Comparison of ENCODE assay signal across 6 cellular contexts in the genomic region with DNA sequence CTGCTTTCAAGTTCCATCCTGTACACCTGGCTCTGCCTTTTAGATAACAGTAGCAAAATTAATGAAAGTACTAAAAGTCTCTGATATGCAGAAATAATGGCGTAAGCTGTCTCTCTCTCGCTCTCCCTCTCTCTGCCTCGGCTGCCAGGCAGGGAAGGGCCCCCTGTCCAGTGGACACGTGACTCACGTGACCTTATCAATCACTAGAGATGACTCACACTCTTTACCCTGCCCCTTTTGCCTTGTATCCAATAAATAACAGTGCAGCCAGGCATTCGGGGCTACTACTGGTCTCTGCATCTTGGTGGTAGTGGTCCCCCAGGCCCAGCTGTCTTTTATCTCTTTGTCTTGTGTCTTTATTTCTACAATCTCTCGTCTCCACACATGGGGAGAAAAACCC. TPM values are rescaled to one million over a fixed set of nuclear protein-coding genes. Genes with fewer than 3 reads are reported as not detected.
"Had no signal": no experiment of that assay in that cellular context is flagged by ENCODE, and none has a peak within 500 bp of the region (broad histone marks: within the 10 kb centered on the region; RNA-seq: fewer than 3 reads in every experiment).

No MANE protein-coding gene starts in this region.

RNA-seq across cellular contexts. Expression of gene C2orf78, which starts 29.7 kb away (rescaled TPM):
- total RNA-seq: GM23248, H7, HepG2, HFFc6, HT1080 had no signal
- polyA plus RNA-seq: GM23248, HepG2, IgD-negative memory B cell had no signal
